10 cellular contexts compared by ENCODE assay signal in genomic region chr10:133431888-133432613, GRCh38. TPM values are rescaled to one million over a fixed set of nuclear protein-coding genes. Genes with fewer than 3 reads are reported as not detected.
"Had no signal": no experiment of that assay in that cellular context is flagged by ENCODE, and none has a peak within 500 bp of the region (broad histone marks: within the 10 kb centered on the region; RNA-seq: fewer than 3 reads in every experiment).

No MANE protein-coding gene starts in this region.

RNA-seq across cellular contexts. Expression of gene SPRN, which starts 7.6 kb away (rescaled TPM):
- total RNA-seq: activated CD4-positive, alpha-beta T cell treated with anti-CD3 and anti-CD28 coated beads for 36 hours; activated CD8-positive, alpha-beta memory T cell treated with anti-CD3 and anti-CD28 coated beads, Interleukin-2, amount 10 ng/mL, durations not matched to agents 7 days and 5 days; activated CD8-positive, alpha-beta T cell treated with anti-CD3 and anti-CD28 coated beads, Interleukin-2, amount 10 ng/mL, durations not matched to agents 7 days and 5 days; activated naive CD4-positive, alpha-beta T cell treated with anti-CD3 and anti-CD28 coated beads, Interleukin-2, amount 50 U/mL, for 72 hours; body of pancreas; colonic mucosa; dermis microvascular lymphatic vessel endothelial cell; gastrocnemius medialis; natural killer cell; T-helper 1 cell treated with Interleukin-12 subunit alpha and Interleukin-12 subunit beta and Interleukin-4 antibody, amounts not matched to agents 30 ng/mL and 1 ng/mL, for 36 hours had no signal
